Comparison of ENCODE assay signal across 7 cellular contexts in the genomic region with DNA sequence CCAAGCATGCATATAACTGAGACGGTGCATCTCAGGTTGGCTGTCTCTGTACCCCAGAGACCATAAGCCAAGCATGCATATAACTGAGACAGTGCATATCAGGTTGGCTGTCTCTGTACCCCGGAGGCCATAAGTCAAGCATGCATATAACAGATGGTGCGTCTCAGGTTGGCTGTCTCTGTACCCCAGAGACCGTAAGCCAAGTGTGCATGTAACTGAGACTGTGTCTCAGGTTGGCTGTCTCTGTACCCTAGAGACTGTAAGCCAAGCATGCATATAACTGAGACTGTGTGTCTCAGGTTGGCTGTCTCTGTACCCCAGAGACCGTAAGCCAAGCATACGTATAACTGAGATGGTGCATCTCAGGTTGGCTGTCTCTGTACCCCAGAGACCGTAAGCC. TPM values are rescaled to one million over a fixed set of nuclear protein-coding genes. Genes with fewer than 3 reads are reported as not detected.
"Had no signal": no experiment of that assay in that cellular context is flagged by ENCODE, and none has a peak within 500 bp of the region (broad histone marks: within the 10 kb centered on the region; RNA-seq: fewer than 3 reads in every experiment).

No MANE protein-coding gene starts in this region.

- H3K9ac ChIP-seq: GM23248 had no signal

- H3K36me3 ChIP-seq: HAP-1 had no signal

- H2AFZ ChIP-seq: GM23248 had no signal

- DNase-seq: GM23248, GOT3, H7, IMR-90 had no signal

- H3K4me3 ChIP-seq: GM23248, HAP-1 had no signal

- FAIRE-seq: HTR-8/SVneo had no signal

- H3K4me1 ChIP-seq: HAP-1 had no signal

- H3K9me3 ChIP-seq: HAP-1 had no signal

- H3K27ac ChIP-seq: GM23248 had no signal

RNA-seq across cellular contexts. Expression of a gene that starts 30.8 kb away (rescaled TPM):
- total RNA-seq: GM23248, H7, HT-29, IMR-90 had no signal
- polyA plus RNA-seq: GM23248, IMR-90 had no signal

RNA-seq across cellular contexts. Expression of a gene that starts 35.3 kb away (rescaled TPM):
- total RNA-seq: GM23248, H7, IMR-90 had no signal
- polyA plus RNA-seq: GM23248, IMR-90 had no signal
